ENCODE assay signal across 1 cellular context in genomic region chr11:134253189-134253993, GRCh38.
A peak's percentile ranks its signal among the peaks of the same experiment; 100 is the strongest.
TF ChIP-seq lines count a peak whose summit lies in the region.

Gene ACAD8, plus strand, starts transcription at chr11:134253568. Its CDS starts 33 bp downstream, at chr11:134253601.
Gene THYN1, minus strand, starts transcription at chr11:134253352. Its CDS starts 470 bp downstream, at chr11:134252882.

TF ChIP-seq in HepG2, 621 proteins besides CTCF, POLR2A, EP300 and RAD21 (continued from another document and continues in another):
- TF ChIP-seq MIER3 (CRISPR knock-in tag; IDR thresholded peaks at IDR 0.05; ENCODE audit: borderline replicate concordance): peak; percentile 80; the same call in 1 of the 2 replicates
- no peak for TF ChIP-seq ZNF343 (CRISPR knock-in tag; IDR thresholded peaks at IDR 0.05)
- TF ChIP-seq ARID4A (CRISPR knock-in tag; IDR thresholded peaks at IDR 0.05; ENCODE audit: borderline replicate concordance): peak; percentile 94
- no peak for TF ChIP-seq ZNF224 (CRISPR knock-in tag; IDR thresholded peaks at IDR 0.05)
- TF ChIP-seq ZNF382 (CRISPR knock-in tag; IDR thresholded peaks at IDR 0.05; ENCODE audit: borderline replicate concordance): no peak
- no peak for TF ChIP-seq AKNA (CRISPR knock-in tag; IDR thresholded peaks at IDR 0.05; ENCODE audit: borderline replicate concordance)
- no peak for TF ChIP-seq POLR2AphosphoS2 (IDR thresholded peaks at IDR 0.05; ENCODE audit: low read depth, low read length)
- TF ChIP-seq ZZZ3 (CRISPR knock-in tag; IDR thresholded peaks at IDR 0.05; ENCODE audit: borderline replicate concordance): peak; percentile 70; the same call in 1 of the 2 replicates
- peak; percentile 83 for TF ChIP-seq ZNF501 (CRISPR knock-in tag; IDR thresholded peaks at IDR 0.05)
- TF ChIP-seq TOE1 (CRISPR knock-in tag; IDR thresholded peaks at IDR 0.05): peak; percentile 47; the same call in 1 of the 2 replicates
- no peak for TF ChIP-seq CBFB (CRISPR knock-in tag; IDR thresholded peaks at IDR 0.05)
- TF ChIP-seq MLXIP (CRISPR knock-in tag; IDR thresholded peaks at IDR 0.05; ENCODE audit: borderline replicate concordance): no peak
- no peak for TF ChIP-seq TAF15 (IDR thresholded peaks at IDR 0.05; ENCODE audit: low read depth, low read length, poor library complexity, severe bottlenecking)
- TF ChIP-seq PTBP1 (IDR thresholded peaks at IDR 0.05; ENCODE audit: low read depth, low read length, poor library complexity, severe bottlenecking): no peak
- TF ChIP-seq HCFC1 (IDR thresholded peaks at IDR 0.05; ENCODE audit: low read depth, low read length): peak; percentile 97
- TF ChIP-seq ISL2 (CRISPR knock-in tag; IDR thresholded peaks at IDR 0.05): no peak
- peak; percentile 82; the same call in 1 of the 2 replicates for TF ChIP-seq YEATS2 (CRISPR knock-in tag; IDR thresholded peaks at IDR 0.05; ENCODE audit: borderline replicate concordance)
- no peak for TF ChIP-seq ONECUT2 (CRISPR knock-in tag; IDR thresholded peaks at IDR 0.05)
- TF ChIP-seq GZF1 (CRISPR knock-in tag; IDR thresholded peaks at IDR 0.05): no peak
- TF ChIP-seq ZNF644 (CRISPR knock-in tag; IDR thresholded peaks at IDR 0.05; ENCODE audit: low read depth): no peak
- TF ChIP-seq BRF2 (CRISPR knock-in tag; IDR thresholded peaks at IDR 0.05): no peak
- peak; percentile 45; the same call in 1 of the 2 replicates for TF ChIP-seq MXD3 (CRISPR knock-in tag; IDR thresholded peaks at IDR 0.05)
- peak; percentile 66; the same call in 1 of the 2 replicates for TF ChIP-seq ZNF564 (CRISPR knock-in tag; IDR thresholded peaks at IDR 0.05)
- TF ChIP-seq KDM3A (CRISPR knock-in tag; IDR thresholded peaks at IDR 0.05; ENCODE audit: low read depth): peak; percentile 77; the same call in 1 of the 2 replicates
- peak; percentile 72; the same call in 1 of the 2 replicates for TF ChIP-seq FOXK1 (CRISPR knock-in tag; IDR thresholded peaks at IDR 0.05; ENCODE audit: borderline replicate concordance, low read depth)
- TF ChIP-seq JDP2 (CRISPR knock-in tag; IDR thresholded peaks at IDR 0.05; ENCODE audit: borderline replicate concordance): no peak
- TF ChIP-seq DMAP1 (CRISPR knock-in tag; IDR thresholded peaks at IDR 0.05): peak; percentile 46; the same call in 1 of the 2 replicates
- peak; percentile 70; the same call in 1 of the 2 replicates for TF ChIP-seq ZBTB25 (CRISPR knock-in tag; IDR thresholded peaks at IDR 0.05)
- TF ChIP-seq LRRFIP1 (CRISPR knock-in tag; conservative IDR thresholded peaks at IDR 0.05): no peak
- TF ChIP-seq ZNF274 (CRISPR knock-in tag; IDR thresholded peaks at IDR 0.05): peak; percentile 69; the same call in 1 of the 2 replicates
- no peak for TF ChIP-seq ZNF879 (CRISPR knock-in tag; IDR thresholded peaks at IDR 0.05)
- 0 out of 2 replicates have a peak, but pooled peaks have one; percentile 43 for TF ChIP-seq ZNF703 (CRISPR knock-in tag; IDR thresholded peaks at IDR 0.05; ENCODE audit: borderline replicate concordance)
- no peak for TF ChIP-seq U2AF2 (IDR thresholded peaks at IDR 0.05; ENCODE audit: low read depth, low read length)
- TF ChIP-seq ZNF766 (CRISPR knock-in tag; IDR thresholded peaks at IDR 0.05; ENCODE audit: borderline replicate concordance): no peak
- TF ChIP-seq SALL2 (CRISPR knock-in tag; IDR thresholded peaks at IDR 0.05): no peak; the same call in none of the 2 replicates
- TF ChIP-seq HOXD1 (CRISPR knock-in tag; IDR thresholded peaks at IDR 0.05): peak; percentile 56; the same call in 1 of the 2 replicates
- TF ChIP-seq ZBTB1 (CRISPR knock-in tag; IDR thresholded peaks at IDR 0.05; ENCODE audit: borderline replicate concordance): no peak
- TF ChIP-seq ZNF773 (CRISPR knock-in tag; IDR thresholded peaks at IDR 0.05; ENCODE audit: borderline replicate concordance): no peak; the same call in 1 of the 2 replicates
- TF ChIP-seq CEBPZ (IDR thresholded peaks at IDR 0.05; ENCODE audit: low read length): no peak
- TF ChIP-seq HDAC2 (CRISPR knock-in tag; IDR thresholded peaks at IDR 0.05): peak; percentile 77; the same call in 1 of the 2 replicates
